ENCODE assay signal across 19 cellular contexts in genomic region chr5:7209583-7210139, GRCh38.
DNase-seq lines count a peak whose midpoint lies in the region; ATAC-seq, FAIRE-seq and TF ChIP-seq lines count a peak whose summit lies in the region.
"Had no signal": no experiment of that assay in that cellular context is flagged by ENCODE, and none has a peak within 500 bp of the region (broad histone marks: within the 10 kb centered on the region; RNA-seq: fewer than 3 reads in every experiment).

No MANE protein-coding gene starts in this region.

- no peak for FAIRE-seq in frontal cortex (lab: Jason Lieb, UNC)

- CTCF ChIA-PET in activated CD4-positive, alpha-beta memory T cell treated with anti-CD3 and anti-CD28 coated beads, Interleukin-2, amount 10 ng/mL, durations not matched to agents 7 days and 5 days (lab: Charles Lee) = no interaction called here

- H3K27ac ChIP-seq in VCaP = peak overlapping the region; percentile 83
- H3K27ac ChIP-seq: esophagus squamous epithelium, lower lobe of right lung, right lobe of liver had no signal

- POLR2A ChIA-PET in activated CD4-positive, alpha-beta memory T cell treated with anti-CD3 and anti-CD28 coated beads, Interleukin-2, amount 10 ng/mL, durations not matched to agents 7 days and 5 days (lab: Charles Lee) = no interaction called here

- TF ChIP-seq CTCF in VCaP (conservative IDR thresholded peaks at IDR 0.05) (no peak), mesothelial cell of epicardium (IDR thresholded peaks at IDR 0.05; ENCODE audit: unreplicated experiment) (no peak)

- DNase-seq in DMS79 (lab: John Stamatoyannopoulos, UW) = peak; percentile 74
- peak; percentile 94 for DNase-seq in NCI-H1417 treated with DMSO at 0.1 percent for 48 hours (lab: John Stamatoyannopoulos, UW)
- no peak for DNase-seq in mesothelial cell of epicardium (ENCODE audit: low spot score in 2 of 2, unreplicated experiment in 2 of 2)
- DNase-seq in frontal cortex (ENCODE audit: low spot score in 2 of 2) = no peak
- DNase-seq in activated CD4-positive, alpha-beta memory T cell treated with anti-CD3 and anti-CD28 coated beads, Interleukin-2, amount 10 ng/mL, durations not matched to agents 7 days and 5 days = no peak
- DNase-seq: activated gamma-delta T cell treated with Interleukin-2 at 50 U/mL for 16 hours; CD4-positive, alpha-beta memory T cell; central memory CD4-positive, alpha-beta T cell; esophagus squamous epithelium; HCEC 1CT; head of caudate nucleus; lower lobe of right lung; NCI-H446 treated with DMSO at 0.1 percent for 48 hours; right lobe of liver; T-helper 1 cell had no signal

- H3K4me1 Mint-ChIP-seq in mesothelial cell of epicardium = peaks cover 8% of the 10 kb centered on the region
- no peaks in the 10 kb centered on the region for H3K4me1 Mint-ChIP-seq in activated CD4-positive, alpha-beta memory T cell treated with anti-CD3 and anti-CD28 coated beads, Interleukin-2, amount 10 ng/mL, durations not matched to agents 7 days and 5 days
- H3K4me1 Mint-ChIP-seq: CD4-positive, alpha-beta memory T cell; stimulated activated memory B cell treated with anti-CD40 and anti-IgM and Interleukin-4, amounts not matched to agents 10 μg/mL and 1 μg/mL and 100 μg/mL, for 72 hours had no signal

- ATAC-seq in GM21717 (IDR thresholded peaks at IDR 0.05; ENCODE audit: unreplicated experiment) (no peak), HG02840 (IDR thresholded peaks at IDR 0.05; ENCODE audit: low FRiP score, unreplicated experiment) (no peak)
- ATAC-seq: lower lobe of right lung; right lobe of liver; stimulated activated memory B cell treated with anti-CD40 and anti-IgM and Interleukin-4, amounts not matched to agents 10 μg/mL and 1 μg/mL and 100 μg/mL, for 72 hours had no signal

- H3K27ac Mint-ChIP-seq in mesothelial cell of epicardium = peak overlapping the region; percentile 72
- H3K27ac Mint-ChIP-seq in activated CD4-positive, alpha-beta memory T cell treated with anti-CD3 and anti-CD28 coated beads, Interleukin-2, amount 10 ng/mL, durations not matched to agents 7 days and 5 days = no peak overlapping the region
- H3K27ac Mint-ChIP-seq: CD4-positive, alpha-beta memory T cell; stimulated activated memory B cell treated with anti-CD40 and anti-IgM and Interleukin-4, amounts not matched to agents 10 μg/mL and 1 μg/mL and 100 μg/mL, for 72 hours had no signal

- H3K4me3 Mint-ChIP-seq in mesothelial cell of epicardium = no peak overlapping the region
- H3K4me3 Mint-ChIP-seq in activated CD4-positive, alpha-beta memory T cell treated with anti-CD3 and anti-CD28 coated beads, Interleukin-2, amount 10 ng/mL, durations not matched to agents 7 days and 5 days = no peak overlapping the region
- H3K4me3 Mint-ChIP-seq: CD4-positive, alpha-beta memory T cell; stimulated activated memory B cell treated with anti-CD40 and anti-IgM and Interleukin-4, amounts not matched to agents 10 μg/mL and 1 μg/mL and 100 μg/mL, for 72 hours had no signal

- no peaks in the 10 kb centered on the region for H3K36me3 Mint-ChIP-seq in mesothelial cell of epicardium
- no peaks in the 10 kb centered on the region for H3K36me3 Mint-ChIP-seq in activated CD4-positive, alpha-beta memory T cell treated with anti-CD3 and anti-CD28 coated beads, Interleukin-2, amount 10 ng/mL, durations not matched to agents 7 days and 5 days (ENCODE audit: low read depth)
- H3K36me3 Mint-ChIP-seq: CD4-positive, alpha-beta memory T cell; stimulated activated memory B cell treated with anti-CD40 and anti-IgM and Interleukin-4, amounts not matched to agents 10 μg/mL and 1 μg/mL and 100 μg/mL, for 72 hours had no signal

- H3K27me3 Mint-ChIP-seq in mesothelial cell of epicardium (ENCODE audit: low read depth) = no peaks in the 10 kb centered on the region
- no peaks in the 10 kb centered on the region for H3K27me3 Mint-ChIP-seq in activated CD4-positive, alpha-beta memory T cell treated with anti-CD3 and anti-CD28 coated beads, Interleukin-2, amount 10 ng/mL, durations not matched to agents 7 days and 5 days
- H3K27me3 Mint-ChIP-seq: stimulated activated memory B cell treated with anti-CD40 and anti-IgM and Interleukin-4, amounts not matched to agents 10 μg/mL and 1 μg/mL and 100 μg/mL, for 72 hours had no signal

- H3K9me3 Mint-ChIP-seq in mesothelial cell of epicardium = no peaks in the 10 kb centered on the region
- H3K9me3 Mint-ChIP-seq in activated CD4-positive, alpha-beta memory T cell treated with anti-CD3 and anti-CD28 coated beads, Interleukin-2, amount 10 ng/mL, durations not matched to agents 7 days and 5 days = no peaks in the 10 kb centered on the region

Comparison
In these comparisons a context has a peak if more than half of its experiments do, and no peak if none do; other contexts are left out.
1. DNase-seq: peak in DMS79 (single experiment) and NCI-H1417 treated with DMSO at 0.1 percent for 48 hours (single experiment); none in mesothelial cell of epicardium (0 of 2), frontal cortex (0 of 2) and activated CD4-positive, alpha-beta memory T cell treated with anti-CD3 and anti-CD28 coated beads, Interleukin-2, amount 10 ng/mL, durations not matched to agents 7 days and 5 days (single experiment).